18 cellular contexts compared by ENCODE assay signal in genomic region chr12:124332068-124332672, GRCh38. TPM values are rescaled to one million over a fixed set of nuclear protein-coding genes. Genes with fewer than 3 reads are reported as not detected.
DNase-seq lines count a peak whose midpoint lies in the region; ATAC-seq and TF ChIP-seq lines count a peak whose summit lies in the region.
"Had no signal": no experiment of that assay in that cellular context is flagged by ENCODE, and none has a peak within 500 bp of the region (broad histone marks: within the 10 kb centered on the region; RNA-seq: fewer than 3 reads in every experiment).

No MANE protein-coding gene starts in this region.

- CTCF ChIA-PET in AG04449 (lab: Yijun Ruan, JAX) = interaction anchor here (0.8 to 3.9 kb wide), 11 partner anchors 11 to 439 kb away, joined by 3 to 18 read pairs (median 4); no protein-coding TSS in a partner anchor

- peaks cover 30% of the 10 kb centered on the region for H3K36me3 ChIP-seq in H7 (replicated peaks; ENCODE audit: control insufficient read depth, insufficient read depth, low read length)

- H3K27ac ChIP-seq in VCaP = no peak overlapping the region
- H3K27ac ChIP-seq: breast epithelium, esophagus muscularis mucosa, SK-N-MC had no signal

- TF ChIP-seq CTCF in AG04449 (IDR thresholded peaks at IDR 0.05; ENCODE audit: insufficient read depth, low read length, missing control alignments) (peak; percentile 31), VCaP (conservative IDR thresholded peaks at IDR 0.05) (peak; percentile 72)

- H3K4me3 ChIP-seq in AG04449 (ENCODE audit: low read depth, low read length) (no peak overlapping the region), H7 (ENCODE audit: insufficient read depth, low read depth, low read length) (no peak overlapping the region)
- H3K4me3 ChIP-seq: breast epithelium, esophagus muscularis mucosa, HAP-1, MG63, SK-N-MC had no signal

- POLR2A ChIA-PET in AG04449 (lab: Yijun Ruan, JAX) = interaction anchor here (0.9 kb wide), 1 partner anchor 10 kb away, joined by 3 read pairs; no protein-coding TSS in a partner anchor

- H3K27me3 ChIP-seq in H7 (ENCODE audit: control insufficient read depth, insufficient read depth, low read length) = no peaks in the 10 kb centered on the region
- H3K27me3 ChIP-seq: breast epithelium, esophagus muscularis mucosa, MG63 had no signal

- ATAC-seq in GM18873 (IDR thresholded peaks at IDR 0.05; ENCODE audit: low FRiP score, unreplicated experiment) = no peak
- no peak for ATAC-seq in HG03521 (IDR thresholded peaks at IDR 0.05; ENCODE audit: unreplicated experiment)
- ATAC-seq in HG02588 (IDR thresholded peaks at IDR 0.05; ENCODE audit: unreplicated experiment) = no peak

- no peak for DNase-seq in AG04449 (ENCODE audit: low read depth, low spot score)
- DNase-seq in H7 = peak; percentile 90
- peak; percentile 82 for DNase-seq in iPS-NIHi11 (ENCODE audit: low spot score)
- DNase-seq in hepatic stellate cell (ENCODE audit: low spot score) = no peak
- DNase-seq: activated CD4-positive, alpha-beta T cell treated with anti-CD3 and anti-CD28 coated beads for 4 hours; C1 segment of cervical spinal cord; kidney; MG63; NCI-H524 treated with DMSO at 0.1 percent for 48 hours had no signal

RNA-seq across cellular contexts. Expression of gene RFLNA, which starts 37.3 kb away (rescaled TPM):
- total RNA-seq in H7 (2014; rRNA removed; shearing (Covaris generic)) = 1.4 and 3.7 TPM in 2 replicates
- total RNA-seq: activated T-helper 2 cell treated with anti-CD3 and anti-CD28 coated beads, Interferon-gamma antibody, Interleukin-2, Interleukin-4, amounts not matched to agents 10 μg/mL and 5 μg/mL and 100 μg/mL, durations not matched to agents 14 hours and 24 hours and 36 hours had no signal

Comparison
In these comparisons a context has a peak if more than half of its experiments do, and no peak if none do; other contexts are left out.
1. DNase-seq: peak in H7 (single experiment) and iPS-NIHi11 (single experiment); none in AG04449 (single experiment) and hepatic stellate cell (single experiment).